9 cellular contexts compared by ENCODE assay signal in genomic region chr22:38204784-38205183, GRCh38. TPM values are rescaled to one million over a fixed set of nuclear protein-coding genes. Genes with fewer than 3 reads are reported as not detected.
DNase-seq lines count a peak whose midpoint lies in the region; TF ChIP-seq lines count a peak whose summit lies in the region.
"Had no signal": no experiment of that assay in that cellular context is flagged by ENCODE, and none has a peak within 500 bp of the region (broad histone marks: within the 10 kb centered on the region; RNA-seq: fewer than 3 reads in every experiment).

No MANE protein-coding gene starts in this region.

- in situ Hi-C loops in brain microvascular endothelial cell (cut with HindIII; ENCODE audit: low pct_ligation_motif_present, low sequenced_read_pairs), result no loop called here

- H3K4me3 Mint-ChIP-seq in CD4-positive, alpha-beta memory T cell, result peak overlapping the region; percentile 1 to 91 (median 47)
- H3K4me3 Mint-ChIP-seq in nephron progenitor cell, result peak overlapping the region; percentile 1

- CTCF ChIA-PET in CD4-positive, alpha-beta memory T cell (lab: Charles Lee; ENCODE audit: partially characterized antibody), result no interaction called here

- peaks cover 0 to 7% of the 10 kb centered on the region in 2 donors for H3K36me3 Mint-ChIP-seq in CD4-positive, alpha-beta memory T cell
- no peaks in the 10 kb centered on the region for H3K36me3 Mint-ChIP-seq in nephron progenitor cell (ENCODE audit: low read depth)

- TF ChIP-seq CTCF in KMS-11 (conservative IDR thresholded peaks at IDR 0.05; ENCODE audit: low read depth, low read length) (no peak), brain microvascular endothelial cell (IDR thresholded peaks at IDR 0.05; ENCODE audit: low read depth, low read length, missing control alignments) (no peak), nephron progenitor cell (IDR thresholded peaks at IDR 0.05) (no peak)

- H3K27me3 ChIP-seq in CD4-positive, alpha-beta memory T cell (ENCODE audit: insufficient read depth, low read length), result no peaks in the 10 kb centered on the region
- H3K27me3 ChIP-seq in KMS-11 (ENCODE audit: insufficient read depth, low read depth) (no peaks in the 10 kb centered on the region), brain microvascular endothelial cell (replicated peaks) (no peaks in the 10 kb centered on the region)
- H3K27me3 ChIP-seq: colonic mucosa had no signal

- intact Hi-C loops in CD4-positive, alpha-beta memory T cell (cut with micrococcal nuclease), result loop anchor here (5.0 kb wide), 1 partner anchor 113 kb away; the partner anchor contains the start of gene CSNK1E
- intact Hi-C loops in head of caudate nucleus (cut with DNase I), result no loop called here

- POLR2A ChIA-PET in CD4-positive, alpha-beta memory T cell (lab: Charles Lee; ENCODE audit: partially characterized antibody), result interaction anchor here (1.0 to 4.3 kb wide), 3 partner anchors 12 to 29 kb away, joined by 3 to 72 read pairs (median 14); partner anchors contain the start of gene PLA2G6

- H3K4me3 ChIP-seq in CD4-positive, alpha-beta memory T cell (ENCODE audit: low read length in 2 of 2), result no peak overlapping the region
- H3K4me3 ChIP-seq in KMS-11 (IDR thresholded peaks at IDR 0.05; ENCODE audit: insufficient read depth, low read depth, low read length) (no peak overlapping the region), brain microvascular endothelial cell (ENCODE audit: low read depth, low read length) (no peak overlapping the region)
- H3K4me3 ChIP-seq: colonic mucosa had no signal

- H3K9me3 ChIP-seq in CD4-positive, alpha-beta memory T cell (ENCODE audit: control insufficient read depth in 1 of 2, low read length in 2 of 2), result no peaks in the 10 kb centered on the region
- H3K9me3 ChIP-seq: colonic mucosa had no signal

- no peaks in the 10 kb centered on the region; the same call in 1 of the 2 replicates for H3K79me2 ChIP-seq in KMS-11 (ENCODE audit: insufficient read depth, low read depth)

- H2AFZ ChIP-seq in KMS-11 (ENCODE audit: low read depth), result no peak overlapping the region

- peaks cover 32% of the 10 kb centered on the region for H3K4me1 ChIP-seq in CD4-positive, alpha-beta memory T cell (ENCODE audit: insufficient read depth, low read length)
- peaks cover 34% of the 10 kb centered on the region for H3K4me1 ChIP-seq in KMS-11 (ENCODE audit: low read depth, poor library complexity, severe bottlenecking)
- H3K4me1 ChIP-seq: colonic mucosa had no signal

- no peaks in the 10 kb centered on the region for H3K36me3 ChIP-seq in CD4-positive, alpha-beta memory T cell (ENCODE audit: insufficient read depth, low read length)
- H3K36me3 ChIP-seq in KMS-11 (ENCODE audit: insufficient read depth) (no peaks in the 10 kb centered on the region), brain microvascular endothelial cell (replicated peaks) (peaks cover 5% of the 10 kb centered on the region)
- H3K36me3 ChIP-seq: colonic mucosa had no signal

- H3K27ac Mint-ChIP-seq in CD4-positive, alpha-beta memory T cell, result peak overlapping the region; percentile 33 to 96 (median 84)
- H3K27ac Mint-ChIP-seq in nephron progenitor cell, result no peak overlapping the region

- H3K27me3 Mint-ChIP-seq in CD4-positive, alpha-beta memory T cell, result no peaks in the 10 kb centered on the region
- H3K27me3 Mint-ChIP-seq in nephron progenitor cell (ENCODE audit: low read depth, poor library complexity), result peaks cover 9% of the 10 kb centered on the region

- DNase-seq in CD4-positive, alpha-beta memory T cell, result peak in 1 of 5 donors; percentile 50
- DNase-seq in brain microvascular endothelial cell (no peak), nephron progenitor cell (no peak), NCI-H2227 (lab: John Stamatoyannopoulos, UW; ENCODE audit: unreplicated experiment) (no peak), head of caudate nucleus (no peak), NCI-H1694 treated with DMSO at 0.1 percent for 48 hours (lab: John Stamatoyannopoulos, UW) (no peak)
- DNase-seq in effector CD8-positive, alpha-beta T cell (lab: John Stamatoyannopoulos, UW), result no peak

- H3K27ac ChIP-seq in CD4-positive, alpha-beta memory T cell (ENCODE audit: low read depth, low read length), result no peak overlapping the region
- H3K27ac ChIP-seq in KMS-11 (no peak overlapping the region), brain microvascular endothelial cell (peak overlapping the region; percentile 99)

- H3K4me1 Mint-ChIP-seq in CD4-positive, alpha-beta memory T cell, result peaks cover 18 to 43% (median 25%) of the 10 kb centered on the region in 4 donors
- peaks cover 27% of the 10 kb centered on the region for H3K4me1 Mint-ChIP-seq in nephron progenitor cell

- H3K4me2 ChIP-seq in KMS-11, result peak overlapping the region; percentile 26; the same call in 1 of the 2 replicates

- no peaks in the 10 kb centered on the region for H4K20me1 ChIP-seq in KMS-11 (ENCODE audit: insufficient read depth)

- H3K9me3 Mint-ChIP-seq in CD4-positive, alpha-beta memory T cell, result no peaks in the 10 kb centered on the region
- H3K9me3 Mint-ChIP-seq in nephron progenitor cell, result no peaks in the 10 kb centered on the region

- H3K9ac ChIP-seq in KMS-11, result no peak overlapping the region

RNA-seq across cellular contexts. Expression of gene MAFF, which starts 3.0 kb away (rescaled TPM):
- total RNA-seq in CD4-positive, alpha-beta memory T cell, result 1 to 10 TPM; 6.8 TPM
- polyA plus RNA-seq in CD4-positive, alpha-beta memory T cell, result 1 to 10 TPM; 3.3 to 3.5 TPM

RNA-seq across cellular contexts. Expression of gene PLA2G6, which starts 23.2 kb away (rescaled TPM):
- total RNA-seq in CD4-positive, alpha-beta memory T cell, result 100 to 1,000 TPM; 228 to 238 TPM
- polyA plus RNA-seq in CD4-positive, alpha-beta memory T cell, result 1 to 10 TPM; 1.1 to 4.7 TPM
